ENCODE assay signal across 13 cellular contexts in the genomic region with DNA sequence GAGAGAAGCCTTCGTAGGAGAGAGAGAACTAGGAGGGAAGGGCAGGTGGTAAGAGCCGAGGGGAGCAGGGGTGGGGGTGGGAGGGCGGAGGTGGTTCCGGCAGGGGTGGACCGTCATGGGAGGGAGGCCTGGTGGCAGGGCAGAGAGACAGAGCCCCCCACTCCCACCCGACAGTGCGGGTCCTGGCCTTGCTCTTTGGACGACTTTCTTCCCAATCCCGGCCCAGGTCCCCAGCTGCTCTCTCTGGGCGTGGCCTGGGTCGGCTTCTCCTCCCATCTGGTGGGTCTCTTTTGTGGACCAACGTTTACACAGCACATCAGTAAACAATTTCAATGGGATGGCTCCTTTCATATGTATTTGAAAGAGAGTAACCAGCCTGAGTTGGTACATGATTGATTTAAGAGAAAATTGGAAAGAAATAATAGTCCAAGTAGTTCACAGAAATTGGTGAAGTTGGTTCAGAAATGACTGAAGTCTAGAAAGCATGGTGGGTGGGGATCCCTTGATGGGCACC. TPM values are rescaled to one million over a fixed set of nuclear protein-coding genes. Genes with fewer than 3 reads are reported as not detected.
A peak's percentile ranks its signal among the peaks of the same experiment; 100 is the strongest.
DNase-seq lines count a peak whose midpoint lies in the region; ATAC-seq, FAIRE-seq and TF ChIP-seq lines count a peak whose summit lies in the region.
"Had no signal": no experiment of that assay in that cellular context is flagged by ENCODE, and none has a peak within 500 bp of the region (broad histone marks: within the 10 kb centered on the region; RNA-seq: fewer than 3 reads in every experiment).

No MANE protein-coding gene starts in this region.

- H3K9me3 ChIP-seq in HepG2 (ENCODE audit: low read length) = no peaks in the 10 kb centered on the region
- H3K9me3 ChIP-seq in right lobe of liver = no peaks in the 10 kb centered on the region
- H3K9me3 ChIP-seq in mesenchymal stem cell (ENCODE audit: control insufficient read depth, low read length) = no peaks in the 10 kb centered on the region
- no peaks in the 10 kb centered on the region for H3K9me3 ChIP-seq in uterus
- H3K9me3 ChIP-seq: colonic mucosa, vagina had no signal

- 71% methylated on average over 10 of the region's 12 CpGs for WGBS in HepG2 (ENCODE audit: low lambda C conversion rate)
- WGBS in right lobe of liver (ENCODE audit: insufficient coverage, low coverage, low lambda C conversion rate, missing lambda C conversion rate) = 82% methylated on average over 8 of the region's 12 CpGs
- WGBS in mesenchymal stem cell = 98% methylated on average over 9 of the region's 12 CpGs

- H3K27me3 ChIP-seq in HepG2 (ENCODE audit: control insufficient read depth in 1 of 2, insufficient read depth in 2 of 2, low read length in 2 of 2) (no peaks in the 10 kb centered on the region), right lobe of liver (no peaks in the 10 kb centered on the region), mesenchymal stem cell (ENCODE audit: control insufficient read depth in 1 of 2, insufficient read depth in 1 of 2, low read length in 2 of 2) (no peaks in the 10 kb centered on the region), uterus (no peaks in the 10 kb centered on the region)
- H3K27me3 ChIP-seq: colonic mucosa, vagina had no signal

- H3K4me3 ChIP-seq in HepG2 (replicated peaks in 1 of 3; ENCODE audit: insufficient read depth in 1 of 3, low read depth in 2 of 3, low read length in 3 of 3) (no peak overlapping the region), right lobe of liver (no peak overlapping the region), mesenchymal stem cell (ENCODE audit: insufficient read depth in 1 of 2, low read depth in 1 of 2, low read length in 2 of 2) (no peak overlapping the region), uterus (no peak overlapping the region)
- H3K4me3 ChIP-seq: colonic mucosa, vagina had no signal

- H4K20me1 ChIP-seq in HepG2 (ENCODE audit: insufficient read depth, low read length) = no peaks in the 10 kb centered on the region; the same call in 1 of the 2 replicates

- H3K79me2 ChIP-seq in HepG2 (ENCODE audit: insufficient read depth, low read length) = no peaks in the 10 kb centered on the region

- no peak for TF ChIP-seq CTCF in HepG2 (CRISPR knock-in tag; IDR thresholded peaks at IDR 0.05)
- TF ChIP-seq CTCF in right lobe of liver (IDR thresholded peaks at IDR 0.05) = no peak
- TF ChIP-seq CTCF in RWPE1 (conservative IDR thresholded peaks at IDR 0.05; ENCODE audit: low read depth) = no peak
- TF ChIP-seq CTCF in uterus (IDR thresholded peaks at IDR 0.05) = no peak

- CTCF ChIA-PET in HepG2 (lab: Yijun Ruan, JAX; ENCODE audit: low intra/inter-chr PET ratio, low total read pairs) = no interaction called here
- CTCF ChIA-PET in RWPE1 (lab: Yijun Ruan, JAX) = no interaction called here

- ATAC-seq in HepG2 = no peak
- no peak for ATAC-seq in right lobe of liver
- ATAC-seq in HG03095 (IDR thresholded peaks at IDR 0.05; ENCODE audit: unreplicated experiment) = no peak
- ATAC-seq in HG02870 (IDR thresholded peaks at IDR 0.05; ENCODE audit: unreplicated experiment) = no peak

- TF ChIP-seq POLR2A in HepG2 (IDR thresholded peaks at IDR 0.05; ENCODE audit: insufficient read depth in 1 of 2, low read depth in 2 of 2, low read length in 2 of 2) (no peak), right lobe of liver (IDR thresholded peaks at IDR 0.05) (no peak), uterus (IDR thresholded peaks at IDR 0.05) (no peak)

- H3K4me1 ChIP-seq in HepG2 (ENCODE audit: insufficient read depth, low read length) (peaks cover 32% of the 10 kb centered on the region), right lobe of liver (no peaks in the 10 kb centered on the region), mesenchymal stem cell (ENCODE audit: control insufficient read depth, insufficient read depth, low read depth, low read length) (peaks cover 28% of the 10 kb centered on the region), uterus (peaks cover 0 to 7% of the 10 kb centered on the region in 2 donors)
- H3K4me1 ChIP-seq: colonic mucosa had no signal

- in situ Hi-C loops in HepG2 (cut with HindIII; ENCODE audit: extremely low pct_ligation_motif_present, low pct_unique_long_range_greater_than_20kb) = no loop called here

- no TSS peak for BruUV-seq in HepG2 (replicated peaks; lab: Mats Ljungman, UMichigan)

- intact Hi-C loops in HepG2 (cut with micrococcal nuclease; ENCODE audit: unreplicated experiment) (no loop called here), right lobe of liver (cut with DNase I) (no loop called here), uterus (cut with DNase I; ENCODE audit: low total_unique reads) (loop anchor here (10.0 kb wide), 1 partner anchor 96 kb away; no protein-coding TSS in a partner anchor)

- H2BK120ac ChIP-seq in mesenchymal stem cell (ENCODE audit: low read depth, low read length) = no peak overlapping the region

- no peak overlapping the region for H2BK5ac ChIP-seq in mesenchymal stem cell (ENCODE audit: low read depth, low read length, poor library complexity, severe bottlenecking)

- no peak for TF ChIP-seq EP300 in HepG2 (IDR thresholded peaks at IDR 0.05; ENCODE audit: low read depth in 2 of 2, low read length in 2 of 2)
- TF ChIP-seq EP300 in HepG2 (CRISPR knock-in tag; IDR thresholded peaks at IDR 0.05; ENCODE audit: borderline replicate concordance) = no peak

- FAIRE-seq in HepG2 (lab: Jason Lieb, UNC) = no peak

- peaks cover 32% of the 10 kb centered on the region for H3K79me1 ChIP-seq in mesenchymal stem cell (replicated peaks; ENCODE audit: low read length, poor library complexity, severe bottlenecking)

- H4K8ac ChIP-seq in mesenchymal stem cell (ENCODE audit: low read length) = no peak overlapping the region

- H3K4me2 ChIP-seq in HepG2 (ENCODE audit: low read depth, low read length) (no peak overlapping the region), mesenchymal stem cell (ENCODE audit: low read length, poor library complexity, severe bottlenecking) (no peak overlapping the region)

- no peak overlapping the region for H3K9ac ChIP-seq in HepG2 (ENCODE audit: insufficient read depth, low read depth, low read length)
- H3K9ac ChIP-seq in mesenchymal stem cell (ENCODE audit: low read length) = peak overlapping the region; percentile 61

- no peak overlapping the region for H4K91ac ChIP-seq in mesenchymal stem cell (ENCODE audit: low read length)

- H2AFZ ChIP-seq in HepG2 (ENCODE audit: low read length) (no peak overlapping the region), mesenchymal stem cell (ENCODE audit: low read depth, low read length) (no peak overlapping the region)

- H3K14ac ChIP-seq in mesenchymal stem cell (ENCODE audit: low read length in 2 of 2) = no peak overlapping the region

- no peak overlapping the region for H3K18ac ChIP-seq in mesenchymal stem cell (ENCODE audit: low read depth in 1 of 2, low read length in 2 of 2)

- H2BK15ac ChIP-seq in mesenchymal stem cell (ENCODE audit: low read depth, poor library complexity, severe bottlenecking) = peak overlapping the region; percentile 7

- POLR2A ChIA-PET in HepG2 (lab: Yijun Ruan, JAX) = no interaction called here
- POLR2A ChIA-PET in RWPE1 (lab: Yijun Ruan, JAX; ENCODE audit: low non-redundant PET) = no interaction called here

- H2BK12ac ChIP-seq in mesenchymal stem cell (ENCODE audit: low read length in 2 of 2) = no peak overlapping the region

- DNase-seq in HepG2 (ENCODE audit: low spot score) = peak; percentile 16
- DNase-seq in right lobe of liver = no peak
- DNase-seq in RWPE1 (ENCODE audit: low spot score) = no peak
- no peak for DNase-seq in mesenchymal stem cell
- DNase-seq in uterus = no peak
- DNase-seq in NCI-H524 (lab: John Stamatoyannopoulos, UW) = no peak
- DNase-seq: activated effector memory CD4-positive, alpha-beta T cell treated with Interleukin-2 at 50 U/mL for 16 hours; OCI-M1; stimulated activated CD4-positive, alpha-beta T cell treated with anti-CD3 and anti-CD28 coated beads, Interleukin-4, amount 100 ng/mL, for 4 hours had no signal

- peaks cover 13 to 30% of the 10 kb centered on the region in 2 experiments; a peak in 4 of 5 replicates for H3K36me3 ChIP-seq in HepG2 (replicated peaks in 1 of 2; ENCODE audit: control insufficient read depth in 1 of 2, insufficient read depth in 2 of 2, low read length in 2 of 2)
- no peaks in the 10 kb centered on the region for H3K36me3 ChIP-seq in right lobe of liver
- peaks cover 90 to 91% of the 10 kb centered on the region in 2 experiments for H3K36me3 ChIP-seq in mesenchymal stem cell (ENCODE audit: control insufficient read depth in 1 of 2, insufficient read depth in 2 of 2, low read depth in 1 of 2, low read length in 2 of 2)
- H3K36me3 ChIP-seq in uterus = no peaks in the 10 kb centered on the region
- H3K36me3 ChIP-seq: colonic mucosa had no signal

- no peak for TF ChIP-seq RAD21 in HepG2 (CRISPR knock-in tag; IDR thresholded peaks at IDR 0.05)

- H3K4ac ChIP-seq in mesenchymal stem cell (ENCODE audit: low read depth in 1 of 2, low read length in 2 of 2) = no peak overlapping the region

- no peak overlapping the region for H2AK5ac ChIP-seq in mesenchymal stem cell (ENCODE audit: low read length, severe bottlenecking)

- no peak overlapping the region for H3K23ac ChIP-seq in mesenchymal stem cell (ENCODE audit: low read length in 2 of 2)

- no peak overlapping the region for H3K27ac ChIP-seq in HepG2 (ENCODE audit: extremely low read length, insufficient read depth, low read length)
- H3K27ac ChIP-seq in right lobe of liver = no peak overlapping the region
- peak overlapping the region; percentile 71 for H3K27ac ChIP-seq in RWPE1
- no peak overlapping the region for H3K27ac ChIP-seq in mesenchymal stem cell (ENCODE audit: low read length, poor library complexity, severe bottlenecking)
- H3K27ac ChIP-seq in uterus = peak overlapping the region; percentile 68 to 77
- H3K27ac ChIP-seq: colonic mucosa had no signal

RNA-seq across cellular contexts. Expression of gene LDLRAD2, which starts 56.9 kb away (rescaled TPM):
- total RNA-seq in HepG2 (2016; rRNA removed; fragmentation: Illumina TruSeq; extraction: Trizol) = not detected in 2 replicates
- total RNA-seq in HepG2 (2016; cell fraction: cytosol; rRNA removed; fragmentation: Illumina TruSeq; extraction: Trizol; ENCODE audit: low read depth) = not detected in 2 replicates
- total RNA-seq in HepG2 (2016; cell fraction: insoluble cytoplasmic fraction; rRNA removed; fragmentation: Illumina TruSeq; extraction: Trizol) = not detected in 2 replicates
- not detected in 2 replicates for total RNA-seq in HepG2 (2016; cell fraction: membrane; rRNA removed; fragmentation: Illumina TruSeq; extraction: Trizol)
- total RNA-seq in HepG2 (2016; cell fraction: nucleus; rRNA removed; fragmentation: Illumina TruSeq; extraction: Trizol) = not detected in 2 replicates
- polyA plus RNA-seq in HepG2 (2011; rRNA removed) = not detected in 2 replicates
- polyA plus RNA-seq in HepG2 (2011; cell fraction: cytosol; rRNA removed) = not detected in 2 replicates
- 0.03 TPM in 1 of 2 replicates, not detected in the other for polyA plus RNA-seq in HepG2 (2011; cell fraction: nucleus; rRNA removed)
- polyA plus RNA-seq in HepG2 (2012) = 3.5 and 4.3 TPM in 2 replicates
- not detected in 2 replicates for polyA plus RNA-seq in HepG2 (2016; cell fraction: cytosol; fragmentation: Illumina TruSeq; extraction: Trizol; ENCODE audit: low read depth)
- polyA plus RNA-seq in HepG2 (2016; cell fraction: insoluble cytoplasmic fraction; fragmentation: Illumina TruSeq; extraction: Trizol; ENCODE audit: low read depth) = not detected in 2 replicates
- not detected in 2 replicates for polyA plus RNA-seq in HepG2 (2016; cell fraction: membrane; fragmentation: Illumina TruSeq; extraction: Trizol; ENCODE audit: low read depth)
- not detected in 2 replicates for polyA plus RNA-seq in HepG2 (2016; cell fraction: nucleus; fragmentation: Illumina TruSeq; extraction: Trizol; ENCODE audit: insufficient read depth, low read depth)
- not detected in 2 replicates for polyA minus RNA-seq in HepG2 (2011; rRNA and poly(A)+ RNA removed; ENCODE audit: low replicate concordance)
- not detected in 2 replicates for polyA minus RNA-seq in HepG2 (2011; cell fraction: cytosol; rRNA and poly(A)+ RNA removed)
- not detected in 2 replicates for polyA minus RNA-seq in HepG2 (2011; cell fraction: nucleus; rRNA and poly(A)+ RNA removed)
- not detected for total RNA-seq in right lobe of liver
- 0.25 TPM for polyA plus RNA-seq in mesenchymal stem cell (2013, experiment 1 of 2)
- polyA plus RNA-seq in mesenchymal stem cell (2013, experiment 2 of 2) = 0.23 TPM
- under 1 TPM in 1 of 4 donors, not detected in 3; 0.48 TPM for total RNA-seq in uterus
- total RNA-seq: vagina had no signal

Comparison
In these comparisons a context has a peak if more than half of its experiments do, and no peak if none do; other contexts are left out.
1. H3K27ac ChIP-seq: peak in RWPE1 (single experiment) and uterus (2 of 2); none in HepG2 (single experiment), right lobe of liver (0 of 3) and mesenchymal stem cell (single experiment).